Comparison of ENCODE assay signal across 8 cellular contexts in the genomic region with DNA sequence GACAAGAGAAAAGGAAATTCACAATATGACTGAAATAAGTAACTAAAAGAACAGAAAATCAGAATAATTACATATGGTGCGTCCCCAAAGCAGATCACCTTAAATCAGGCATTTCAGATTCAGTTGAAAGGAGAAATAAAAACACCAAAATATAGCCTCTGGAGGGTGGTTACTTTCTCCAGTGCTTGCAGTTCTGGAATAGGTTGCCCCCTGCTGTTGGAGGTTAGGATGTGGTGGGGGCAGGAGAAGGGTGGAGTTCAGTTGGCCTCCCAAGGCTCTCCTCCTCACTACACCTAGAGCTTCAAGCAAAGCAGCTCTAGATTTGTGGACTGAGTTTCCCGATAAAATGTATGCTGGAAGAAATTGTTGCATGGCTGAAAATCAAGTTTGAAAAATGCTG.
DNase-seq lines count a peak whose midpoint lies in the region; ATAC-seq, FAIRE-seq and TF ChIP-seq lines count a peak whose summit lies in the region.

No MANE protein-coding gene starts in this region.

- H3K4me3 ChIP-seq in epithelial cell of proximal tubule (ENCODE audit: low read depth, low read length) (no peak overlapping the region), small intestine (ENCODE audit: low read depth in 1 of 2, low read length in 2 of 2) (no peak overlapping the region), MG63 (no peak overlapping the region)

- DNase-seq in AG08395 (ENCODE audit: low spot score) (peak; percentile 10), Kasumi-1 (lab: John Stamatoyannopoulos, UW) (peak; percentile 6 to 20), epithelial cell of proximal tubule (ENCODE audit: low read depth) (no peak), OCI-M2 (lab: John Stamatoyannopoulos, UW; ENCODE audit: unreplicated experiment) (no peak), NCI-H2227 (lab: John Stamatoyannopoulos, UW; ENCODE audit: unreplicated experiment) (no peak), small intestine (no peak), MG63 (no peak)

- peak; percentile 88 for ATAC-seq in GM18868 (IDR thresholded peaks at IDR 0.05; ENCODE audit: unreplicated experiment)

- no peaks in the 10 kb centered on the region for H3K36me3 ChIP-seq in small intestine (ENCODE audit: control insufficient read depth in 2 of 2, insufficient read depth in 2 of 2, low read length in 2 of 2)
- no peaks in the 10 kb centered on the region for H3K36me3 ChIP-seq in MG63

- peak; percentile 73 for TF ChIP-seq CTCF in epithelial cell of proximal tubule (conservative IDR thresholded peaks at IDR 0.05; ENCODE audit: low read depth, low read length)

- H3K27me3 ChIP-seq in small intestine (ENCODE audit: control insufficient read depth in 2 of 2, insufficient read depth in 2 of 2, low read length in 2 of 2) (no peaks in the 10 kb centered on the region), MG63 (no peaks in the 10 kb centered on the region)

- H3K27ac ChIP-seq in small intestine (ENCODE audit: low read depth in 1 of 2, low read length in 1 of 2), result no peak overlapping the region

- no peak for FAIRE-seq in small intestine (lab: Jason Lieb, UNC)

- no peaks in the 10 kb centered on the region for H3K9me3 ChIP-seq in small intestine (ENCODE audit: control insufficient read depth, low read depth)
- H3K9me3 ChIP-seq in MG63, result no peaks in the 10 kb centered on the region

- no peaks in the 10 kb centered on the region for H3K4me1 ChIP-seq in small intestine (ENCODE audit: control insufficient read depth in 2 of 2, insufficient read depth in 1 of 2, low read depth in 1 of 2, low read length in 1 of 2)

- WGBS in small intestine, 3 donors, result 86 to 93% (median 93%) methylated on average over 2 of the region's 2 CpGs

Comparison
In these comparisons a context has a peak if more than half of its experiments do, and no peak if none do; other contexts are left out.
1. DNase-seq: peak in AG08395 (single experiment) and Kasumi-1 (2 of 2); none in epithelial cell of proximal tubule (single experiment), OCI-M2 (single experiment), NCI-H2227 (single experiment), small intestine (single experiment) and MG63 (single experiment).